In genomic region chr4:183503497-183504063, GRCh38 we compare ENCODE assay signal across 7 cellular contexts. TPM values are rescaled to one million over a fixed set of nuclear protein-coding genes. Genes with fewer than 3 reads are reported as not detected.
DNase-seq lines count a peak whose midpoint lies in the region; ATAC-seq and TF ChIP-seq lines count a peak whose summit lies in the region.

No MANE protein-coding gene starts in this region.

- ATAC-seq in GM19351 (IDR thresholded peaks at IDR 0.05; ENCODE audit: unreplicated experiment) (peak; percentile 4), HG03439 (IDR thresholded peaks at IDR 0.05; ENCODE audit: unreplicated experiment) (peak; percentile 0)

- peaks cover 18% of the 10 kb centered on the region for H3K4me1 Mint-ChIP-seq in activated T-helper 1 cell treated with anti-CD3 and anti-CD28 coated beads, Interleukin-12 subunit alpha, Interleukin-12 subunit beta, Interleukin-2, Interleukin-4 antibody, amounts not matched to agents 30 ng/mL and 10 ng/mL and 1 ng/mL, durations not matched to agents 14 hours and 24 hours and 36 hours (ENCODE audit: low read depth)

- WGBS in stomach, 5 donors: 0 to 1% (median 0%) methylated on average over 15 of the region's 15 CpGs

- H3K9me3 Mint-ChIP-seq in activated T-helper 1 cell treated with anti-CD3 and anti-CD28 coated beads, Interleukin-12 subunit alpha, Interleukin-12 subunit beta, Interleukin-2, Interleukin-4 antibody, amounts not matched to agents 30 ng/mL and 10 ng/mL and 1 ng/mL, durations not matched to agents 14 hours and 24 hours and 36 hours: no peaks in the 10 kb centered on the region

- no peaks in the 10 kb centered on the region for H3K36me3 ChIP-seq in ES-I3 (ENCODE audit: insufficient read depth, low read length)
- H3K36me3 ChIP-seq in iPS-18a (ENCODE audit: control insufficient read depth, low read depth, low read length): no peaks in the 10 kb centered on the region
- no peaks in the 10 kb centered on the region for H3K36me3 ChIP-seq in stomach

- TF ChIP-seq POLR2A in stomach (IDR thresholded peaks at IDR 0.05): no peak

- H3K9me3 ChIP-seq in ES-I3 (ENCODE audit: control insufficient read depth, insufficient read depth, low read length): no peaks in the 10 kb centered on the region
- no peaks in the 10 kb centered on the region for H3K9me3 ChIP-seq in iPS-18a (ENCODE audit: control insufficient read depth, low read depth, low read length)
- no peaks in the 10 kb centered on the region for H3K9me3 ChIP-seq in stomach

- intact Hi-C loops in activated T-helper 1 cell treated with anti-CD3 and anti-CD28 coated beads, Interleukin-12 subunit alpha, Interleukin-12 subunit beta, Interleukin-2, Interleukin-4 antibody, amounts not matched to agents 30 ng/mL and 10 ng/mL and 1 ng/mL, durations not matched to agents 14 hours and 24 hours and 36 hours (cut with micrococcal nuclease): loop anchor here (1.0 to 10.0 kb wide), 12 partner anchors 59 to 1971 kb away; partner anchors contain the start of genes ACSL1, CASP3, CCDC110 and CDKN2AIP
- intact Hi-C loops in stomach (cut with DNase I; ENCODE audit: low total_unique reads): no loop called here

- no peak for TF ChIP-seq CTCF in stomach (IDR thresholded peaks at IDR 0.05)

- no peaks in the 10 kb centered on the region for H3K27me3 Mint-ChIP-seq in activated T-helper 1 cell treated with anti-CD3 and anti-CD28 coated beads, Interleukin-12 subunit alpha, Interleukin-12 subunit beta, Interleukin-2, Interleukin-4 antibody, amounts not matched to agents 30 ng/mL and 10 ng/mL and 1 ng/mL, durations not matched to agents 14 hours and 24 hours and 36 hours (ENCODE audit: insufficient read depth)

- H3K27me3 ChIP-seq in iPS-18a (ENCODE audit: control insufficient read depth, insufficient read depth, low read length): no peaks in the 10 kb centered on the region
- H3K27me3 ChIP-seq in stomach: no peaks in the 10 kb centered on the region

- H3K4me1 ChIP-seq in ES-I3 (ENCODE audit: insufficient read depth, low read length) (peaks cover 7% of the 10 kb centered on the region; the same call in 1 of the 2 replicates), iPS-18a (ENCODE audit: control insufficient read depth, low read depth, low read length) (peaks cover 12% of the 10 kb centered on the region), stomach (peaks cover 9 to 38% (median 27%) of the 10 kb centered on the region in 4 donors)

- peak overlapping the region; percentile 88 for H3K4me3 Mint-ChIP-seq in activated T-helper 1 cell treated with anti-CD3 and anti-CD28 coated beads, Interleukin-12 subunit alpha, Interleukin-12 subunit beta, Interleukin-2, Interleukin-4 antibody, amounts not matched to agents 30 ng/mL and 10 ng/mL and 1 ng/mL, durations not matched to agents 14 hours and 24 hours and 36 hours

- H3K4me3 ChIP-seq in iPS-18a (ENCODE audit: low read length) (peak overlapping the region; percentile 71), stomach (peak overlapping the region; percentile 91 to 98 (median 96))

- no peak for TF ChIP-seq EP300 in stomach (IDR thresholded peaks at IDR 0.05)

- no peak overlapping the region for H3K27ac ChIP-seq in iPS-18a (ENCODE audit: low read length)
- H3K27ac ChIP-seq in stomach: peak overlapping the region; percentile 96 to 99 (median 99)

- H3K27ac Mint-ChIP-seq in activated T-helper 1 cell treated with anti-CD3 and anti-CD28 coated beads, Interleukin-12 subunit alpha, Interleukin-12 subunit beta, Interleukin-2, Interleukin-4 antibody, amounts not matched to agents 30 ng/mL and 10 ng/mL and 1 ng/mL, durations not matched to agents 14 hours and 24 hours and 36 hours: peak overlapping the region; percentile 82

- H3K9ac ChIP-seq in ES-I3 (ENCODE audit: low read depth, low read length) (peak overlapping the region; percentile 97), iPS-18a (ENCODE audit: low read length) (peak overlapping the region; percentile 67)

- DNase-seq in activated T-helper 1 cell treated with anti-CD3 and anti-CD28 coated beads, Interleukin-12 subunit alpha, Interleukin-12 subunit beta, Interleukin-2, Interleukin-4 antibody, amounts not matched to agents 30 ng/mL and 10 ng/mL and 1 ng/mL, durations not matched to agents 14 hours and 24 hours and 36 hours (ENCODE audit: low spot score): no peak
- DNase-seq in stomach (no peak), midbrain (lab: John Stamatoyannopoulos, UW) (no peak)

- peaks cover 3% of the 10 kb centered on the region for H3K36me3 Mint-ChIP-seq in activated T-helper 1 cell treated with anti-CD3 and anti-CD28 coated beads, Interleukin-12 subunit alpha, Interleukin-12 subunit beta, Interleukin-2, Interleukin-4 antibody, amounts not matched to agents 30 ng/mL and 10 ng/mL and 1 ng/mL, durations not matched to agents 14 hours and 24 hours and 36 hours (ENCODE audit: low read depth)

RNA-seq across cellular contexts. Expression of gene ING2, which starts 1.3 kb away (rescaled TPM):
- 11.6 and 12.2 TPM in 2 replicates for total RNA-seq in activated T-helper 1 cell treated with anti-CD3 and anti-CD28 coated beads, Interleukin-12 subunit alpha, Interleukin-12 subunit beta, Interleukin-2, Interleukin-4 antibody, amounts not matched to agents 30 ng/mL and 10 ng/mL and 1 ng/mL, durations not matched to agents 14 hours and 24 hours and 36 hours
- 10 to 100 TPM in 1 of 5 donors, 1 to 10 TPM in 3, under 1 TPM in 1; 0.45 to 15.2 (median 2.9) TPM for total RNA-seq in stomach
- polyA plus RNA-seq in stomach: 10 to 100 TPM; 11.8 to 13.8 (median 13.6) TPM

RNA-seq across cellular contexts. Expression of gene CDKN2AIP, which starts 59.1 kb away (rescaled TPM):
- total RNA-seq in activated T-helper 1 cell treated with anti-CD3 and anti-CD28 coated beads, Interleukin-12 subunit alpha, Interleukin-12 subunit beta, Interleukin-2, Interleukin-4 antibody, amounts not matched to agents 30 ng/mL and 10 ng/mL and 1 ng/mL, durations not matched to agents 14 hours and 24 hours and 36 hours: 23.9 and 24.1 TPM in 2 replicates
- total RNA-seq in stomach: 10 to 100 TPM; 19.6 to 44.3 (median 31.7) TPM
- 10 to 100 TPM; 11.0 to 21.1 (median 11.4) TPM for polyA plus RNA-seq in stomach
